1 cellular context compared by ENCODE assay signal in genomic region chr9:69120380-69121154, GRCh38.
TF ChIP-seq lines count a peak whose summit lies in the region.

No MANE protein-coding gene starts in this region.

TF ChIP-seq in HepG2, 621 proteins besides CTCF, POLR2A, EP300 and RAD21 (continued from another document and continues in another):
- TF ChIP-seq, protein P1, sequence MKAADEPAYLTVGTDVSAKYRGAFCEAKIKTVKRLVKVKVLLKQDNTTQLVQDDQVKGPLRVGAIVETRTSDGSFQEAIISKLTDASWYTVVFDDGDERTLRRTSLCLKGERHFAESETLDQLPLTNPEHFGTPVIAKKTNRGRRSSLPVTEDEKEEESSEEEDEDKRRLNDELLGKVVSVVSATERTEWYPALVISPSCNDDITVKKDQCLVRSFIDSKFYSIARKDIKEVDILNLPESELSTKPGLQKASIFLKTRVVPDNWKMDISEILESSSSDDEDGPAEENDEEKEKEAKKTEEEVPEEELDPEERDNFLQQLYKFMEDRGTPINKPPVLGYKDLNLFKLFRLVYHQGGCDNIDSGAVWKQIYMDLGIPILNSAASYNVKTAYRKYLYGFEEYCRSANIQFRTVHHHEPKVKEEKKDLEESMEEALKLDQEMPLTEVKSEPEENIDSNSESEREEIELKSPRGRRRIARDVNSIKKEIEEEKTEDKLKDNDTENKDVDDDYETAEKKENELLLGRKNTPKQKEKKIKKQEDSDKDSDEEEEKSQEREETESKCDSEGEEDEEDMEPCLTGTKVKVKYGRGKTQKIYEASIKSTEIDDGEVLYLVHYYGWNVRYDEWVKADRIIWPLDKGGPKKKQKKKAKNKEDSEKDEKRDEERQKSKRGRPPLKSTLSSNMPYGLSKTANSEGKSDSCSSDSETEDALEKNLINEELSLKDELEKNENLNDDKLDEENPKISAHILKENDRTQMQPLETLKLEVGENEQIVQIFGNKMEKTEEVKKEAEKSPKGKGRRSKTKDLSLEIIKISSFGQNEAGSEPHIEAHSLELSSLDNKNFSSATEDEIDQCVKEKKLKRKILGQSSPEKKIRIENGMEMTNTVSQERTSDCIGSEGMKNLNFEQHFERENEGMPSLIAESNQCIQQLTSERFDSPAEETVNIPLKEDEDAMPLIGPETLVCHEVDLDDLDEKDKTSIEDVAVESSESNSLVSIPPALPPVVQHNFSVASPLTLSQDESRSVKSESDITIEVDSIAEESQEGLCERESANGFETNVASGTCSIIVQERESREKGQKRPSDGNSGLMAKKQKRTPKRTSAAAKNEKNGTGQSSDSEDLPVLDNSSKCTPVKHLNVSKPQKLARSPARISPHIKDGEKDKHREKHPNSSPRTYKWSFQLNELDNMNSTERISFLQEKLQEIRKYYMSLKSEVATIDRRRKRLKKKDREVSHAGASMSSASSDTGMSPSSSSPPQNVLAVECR (CRISPR knock-in tag; IDR thresholded peaks at IDR 0.05; ENCODE audit: borderline replicate concordance), result peak; percentile 48; the same call in 1 of the 2 replicates
- TF ChIP-seq SP5 (CRISPR knock-in tag; IDR thresholded peaks at IDR 0.05; ENCODE audit: borderline replicate concordance, low read depth) (peak; percentile 33; the same call in 1 of the 2 replicates), ZNF512 (CRISPR knock-in tag; IDR thresholded peaks at IDR 0.05) (no peak), SIX4 (CRISPR knock-in tag; IDR thresholded peaks at IDR 0.05) (no peak), ZUFSP (CRISPR knock-in tag; IDR thresholded peaks at IDR 0.05; ENCODE audit: borderline replicate concordance) (no peak), KLF16 (CRISPR knock-in tag; IDR thresholded peaks at IDR 0.05) (peak in 1 of 2 experiments; percentile 77; a peak in 1 of 4 replicates), SMYD3 (CRISPR knock-in tag; IDR thresholded peaks at IDR 0.05) (no peak), ZNF350 (CRISPR knock-in tag; IDR thresholded peaks at IDR 0.05; ENCODE audit: borderline replicate concordance, low read depth) (peak; percentile 54; the same call in 1 of the 2 replicates), HCFC1 (IDR thresholded peaks at IDR 0.05; ENCODE audit: low read depth, low read length) (no peak), KLF11 (CRISPR knock-in tag; IDR thresholded peaks at IDR 0.05) (peak; percentile 21; the same call in 1 of the 2 replicates), JDP2 (CRISPR knock-in tag; IDR thresholded peaks at IDR 0.05; ENCODE audit: borderline replicate concordance) (no peak), MEIS1 (CRISPR knock-in tag; IDR thresholded peaks at IDR 0.05; ENCODE audit: borderline replicate concordance) (no peak), ZNF577 (CRISPR knock-in tag; IDR thresholded peaks at IDR 0.05; ENCODE audit: borderline replicate concordance, low read depth) (no peak), PRPF4 (IDR thresholded peaks at IDR 0.05; ENCODE audit: low read depth, low read length, poor library complexity, severe bottlenecking) (no peak), RNF2 (conservative IDR thresholded peaks at IDR 0.05; ENCODE audit: low read depth) (no peak), ZNF432 (CRISPR knock-in tag; IDR thresholded peaks at IDR 0.05; ENCODE audit: borderline replicate concordance) (no peak), ZNF720 (CRISPR knock-in tag; IDR thresholded peaks at IDR 0.05) (no peak), ZNF740 (CRISPR knock-in tag; IDR thresholded peaks at IDR 0.05) (peak; percentile 72; the same call in 1 of the 2 replicates), ZNF136 (CRISPR knock-in tag; IDR thresholded peaks at IDR 0.05; ENCODE audit: low read depth) (no peak), PAF1 (CRISPR knock-in tag; IDR thresholded peaks at IDR 0.05) (no peak), CREB1 (IDR thresholded peaks at IDR 0.05) (no peak), CREB1 (CRISPR knock-in tag; IDR thresholded peaks at IDR 0.05) (peak; percentile 58), PPARG (CRISPR knock-in tag; conservative IDR thresholded peaks at IDR 0.05) (peak; percentile 84), HOXA9 (CRISPR knock-in tag; IDR thresholded peaks at IDR 0.05; ENCODE audit: borderline replicate concordance) (no peak), ZNF335 (CRISPR knock-in tag; IDR thresholded peaks at IDR 0.05) (peak; percentile 51; the same call in 1 of the 2 replicates), ZNF615 (CRISPR knock-in tag; IDR thresholded peaks at IDR 0.05; ENCODE audit: borderline replicate concordance) (no peak), XRCC5 (optimal IDR thresholded peaks at IDR 0.05; ENCODE audit: low read length) (peak; percentile 18), ISX (CRISPR knock-in tag; conservative IDR thresholded peaks at IDR 0.05) (no peak), ZFP62 (CRISPR knock-in tag; IDR thresholded peaks at IDR 0.05) (no peak), ZNF556 (CRISPR knock-in tag; IDR thresholded peaks at IDR 0.05; ENCODE audit: borderline replicate concordance) (peak; percentile 18; the same call in 1 of the 2 replicates), ZFP36 (IDR thresholded peaks at IDR 0.05; ENCODE audit: borderline replicate concordance, low read depth, low read length, partially characterized antibody) (no peak), TP53 (CRISPR knock-in tag; conservative IDR thresholded peaks at IDR 0.05) (no peak), HIVEP1 (CRISPR knock-in tag; IDR thresholded peaks at IDR 0.05) (no peak), ZNF761 (CRISPR knock-in tag; conservative IDR thresholded peaks at IDR 0.05) (no peak), SSRP1 (CRISPR knock-in tag; IDR thresholded peaks at IDR 0.05) (no peak), CBX5 (CRISPR knock-in tag; IDR thresholded peaks at IDR 0.05; ENCODE audit: borderline replicate concordance) (peak; percentile 69; the same call in 1 of the 2 replicates), TOE1 (CRISPR knock-in tag; IDR thresholded peaks at IDR 0.05) (peak; percentile 33; the same call in 1 of the 2 replicates), ZNF510 (CRISPR knock-in tag; IDR thresholded peaks at IDR 0.05; ENCODE audit: low read depth) (no peak), FOSL2 (CRISPR knock-in tag; IDR thresholded peaks at IDR 0.05) (peak; percentile 86), ZNF512B (CRISPR knock-in tag; IDR thresholded peaks at IDR 0.05; ENCODE audit: borderline replicate concordance) (no peak), ATF5 (CRISPR knock-in tag; IDR thresholded peaks at IDR 0.05; ENCODE audit: low read depth) (no peak), KDM3A (CRISPR knock-in tag; IDR thresholded peaks at IDR 0.05; ENCODE audit: low read depth) (no peak), HNF4G (IDR thresholded peaks at IDR 0.05; ENCODE audit: borderline replicate concordance, low read depth, low read length) (peak; percentile 19; the same call in 1 of the 2 replicates), HNF4G (CRISPR knock-in tag; IDR thresholded peaks at IDR 0.05; ENCODE audit: borderline replicate concordance, low read depth) (no peak), SOX5 (CRISPR knock-in tag; IDR thresholded peaks at IDR 0.05; ENCODE audit: borderline replicate concordance) (peak; percentile 80; the same call in 1 of the 2 replicates), ZNF614 (CRISPR knock-in tag; IDR thresholded peaks at IDR 0.05; ENCODE audit: borderline replicate concordance) (no peak; the same call in 1 of the 2 replicates), AKAP8 (CRISPR knock-in tag; IDR thresholded peaks at IDR 0.05) (no peak), ZMYM3 (CRISPR knock-in tag; IDR thresholded peaks at IDR 0.05) (no peak; the same call in 1 of the 2 replicates)
- TF ChIP-seq, protein P2, sequence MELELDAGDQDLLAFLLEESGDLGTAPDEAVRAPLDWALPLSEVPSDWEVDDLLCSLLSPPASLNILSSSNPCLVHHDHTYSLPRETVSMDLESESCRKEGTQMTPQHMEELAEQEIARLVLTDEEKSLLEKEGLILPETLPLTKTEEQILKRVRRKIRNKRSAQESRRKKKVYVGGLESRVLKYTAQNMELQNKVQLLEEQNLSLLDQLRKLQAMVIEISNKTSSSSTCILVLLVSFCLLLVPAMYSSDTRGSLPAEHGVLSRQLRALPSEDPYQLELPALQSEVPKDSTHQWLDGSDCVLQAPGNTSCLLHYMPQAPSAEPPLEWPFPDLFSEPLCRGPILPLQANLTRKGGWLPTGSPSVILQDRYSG (CRISPR knock-in tag; IDR thresholded peaks at IDR 0.05), result 0 out of 2 replicates have a peak, but pooled peaks have one; percentile 26
- TF ChIP-seq, protein P3, sequence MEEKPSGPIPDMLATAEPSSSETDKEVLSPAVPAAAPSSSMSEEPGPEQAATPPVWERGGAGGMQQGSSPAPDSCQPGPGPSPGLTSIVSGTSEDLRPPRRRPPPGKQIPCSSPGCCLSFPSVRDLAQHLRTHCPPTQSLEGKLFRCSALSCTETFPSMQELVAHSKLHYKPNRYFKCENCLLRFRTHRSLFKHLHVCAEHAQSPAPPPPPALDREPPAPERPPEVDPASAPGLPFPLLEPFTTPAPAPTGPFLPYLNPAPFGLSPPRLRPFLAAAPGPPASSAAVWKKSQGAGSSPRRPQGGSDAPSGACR (CRISPR knock-in tag; IDR thresholded peaks at IDR 0.05), result no peak; the same call in 1 of the 2 replicates
- TF ChIP-seq, protein P4, sequence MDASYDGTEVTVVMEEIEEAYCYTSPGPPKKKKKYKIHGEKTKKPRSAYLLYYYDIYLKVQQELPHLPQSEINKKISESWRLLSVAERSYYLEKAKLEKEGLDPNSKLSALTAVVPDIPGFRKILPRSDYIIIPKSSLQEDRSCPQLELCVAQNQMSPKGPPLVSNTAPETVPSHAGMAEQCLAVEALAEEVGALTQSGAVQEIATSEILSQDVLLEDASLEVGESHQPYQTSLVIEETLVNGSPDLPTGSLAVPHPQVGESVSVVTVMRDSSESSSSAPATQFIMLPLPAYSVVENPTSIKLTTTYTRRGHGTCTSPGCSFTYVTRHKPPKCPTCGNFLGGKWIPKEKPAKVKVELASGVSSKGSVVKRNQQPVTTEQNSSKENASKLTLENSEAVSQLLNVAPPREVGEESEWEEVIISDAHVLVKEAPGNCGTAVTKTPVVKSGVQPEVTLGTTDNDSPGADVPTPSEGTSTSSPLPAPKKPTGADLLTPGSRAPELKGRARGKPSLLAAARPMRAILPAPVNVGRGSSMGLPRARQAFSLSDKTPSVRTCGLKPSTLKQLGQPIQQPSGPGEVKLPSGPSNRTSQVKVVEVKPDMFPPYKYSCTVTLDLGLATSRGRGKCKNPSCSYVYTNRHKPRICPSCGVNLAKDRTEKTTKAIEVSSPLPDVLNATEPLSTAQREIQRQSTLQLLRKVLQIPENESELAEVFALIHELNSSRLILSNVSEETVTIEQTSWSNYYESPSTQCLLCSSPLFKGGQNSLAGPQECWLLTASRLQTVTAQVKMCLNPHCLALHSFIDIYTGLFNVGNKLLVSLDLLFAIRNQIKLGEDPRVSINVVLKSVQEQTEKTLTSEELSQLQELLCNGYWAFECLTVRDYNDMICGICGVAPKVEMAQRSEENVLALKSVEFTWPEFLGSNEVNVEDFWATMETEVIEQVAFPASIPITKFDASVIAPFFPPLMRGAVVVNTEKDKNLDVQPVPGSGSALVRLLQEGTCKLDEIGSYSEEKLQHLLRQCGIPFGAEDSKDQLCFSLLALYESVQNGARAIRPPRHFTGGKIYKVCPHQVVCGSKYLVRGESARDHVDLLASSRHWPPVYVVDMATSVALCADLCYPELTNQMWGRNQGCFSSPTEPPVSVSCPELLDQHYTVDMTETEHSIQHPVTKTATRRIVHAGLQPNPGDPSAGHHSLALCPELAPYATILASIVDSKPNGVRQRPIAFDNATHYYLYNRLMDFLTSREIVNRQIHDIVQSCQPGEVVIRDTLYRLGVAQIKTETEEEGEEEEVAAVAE (CRISPR knock-in tag; IDR thresholded peaks at IDR 0.05; ENCODE audit: borderline replicate concordance), result peak; percentile 20; the same call in 1 of the 2 replicates
